ENCODE assay signal across 26 cellular contexts in the genomic region with DNA sequence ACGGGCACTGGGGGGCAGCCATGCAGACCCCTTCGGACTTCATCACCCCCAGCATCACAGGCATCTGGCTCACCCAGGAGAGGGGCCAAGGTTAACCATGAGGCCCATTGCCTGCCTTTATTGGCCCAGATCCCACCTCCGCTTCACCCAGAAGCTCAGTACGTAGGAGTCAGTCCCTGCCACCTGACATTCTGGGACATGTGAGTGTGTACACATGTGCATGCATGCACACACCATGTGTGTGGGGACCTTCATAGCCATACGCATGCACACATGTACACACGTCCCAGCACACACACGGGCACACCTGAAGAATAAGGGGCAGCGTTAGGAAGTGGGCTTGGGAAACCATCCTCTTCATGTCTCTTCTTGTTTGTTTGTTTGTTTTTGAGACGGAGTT. TPM values are rescaled to one million over a fixed set of nuclear protein-coding genes. Genes with fewer than 3 reads are reported as not detected.
DNase-seq lines count a peak whose midpoint lies in the region; ATAC-seq, FAIRE-seq and TF ChIP-seq lines count a peak whose summit lies in the region.
"Had no signal": no experiment of that assay in that cellular context is flagged by ENCODE, and none has a peak within 500 bp of the region (broad histone marks: within the 10 kb centered on the region; RNA-seq: fewer than 3 reads in every experiment).

No MANE protein-coding gene starts in this region.

- H3K4me1 ChIP-seq in GM12878 (ENCODE audit: control insufficient read depth, insufficient read depth, low read length) (no peaks in the 10 kb centered on the region), kidney (ENCODE audit: control insufficient read depth in 1 of 2, insufficient read depth in 1 of 2, low read depth in 1 of 2, low read length in 2 of 2) (no peaks in the 10 kb centered on the region)

- H3K9me3 Mint-ChIP-seq in stimulated activated naive B cell treated with anti-CD40 and anti-IgM and Interleukin-4, amounts not matched to agents 10 μg/mL and 1 μg/mL and 100 μg/mL, for 72 hours: no peaks in the 10 kb centered on the region
- H3K9me3 Mint-ChIP-seq: CD4-positive, CD25-positive, alpha-beta regulatory T cell; GM23338; IgD-negative memory B cell had no signal

- peak; percentile 20 for DNase-seq in Right ventricle myocardium superior
- no peak for DNase-seq in left cardiac atrium
- no peak for DNase-seq in GM12878 (ENCODE audit: low read depth, low spot score)
- DNase-seq in kidney: peak; percentile 40
- no peak for DNase-seq in stimulated activated naive B cell treated with anti-CD40 and anti-IgM and Interleukin-4, amounts not matched to agents 10 μg/mL and 1 μg/mL and 100 μg/mL, for 72 hours
- no peak for DNase-seq in effector CD8-positive, alpha-beta T cell (lab: John Stamatoyannopoulos, UW)
- no peak for DNase-seq in activated gamma-delta T cell treated with Interleukin-2 at 50 U/mL for 16 hours
- DNase-seq in AG08396 (ENCODE audit: low spot score): no peak
- DNase-seq: 8988T; ACHN; CD4-positive, CD25-positive, alpha-beta regulatory T cell; DMS153; HCEC 1CT; NCI-H1048; NCI-H1417; NCI-H1694; NCI-H2029 treated with DMSO at 0.1 percent for 48 hours; NCI-H2171; NCI-H226; NCI-H510A; NCI-H69; RPMI8226; SHP77 had no signal

- no peak for TF ChIP-seq EP300 in GM12878 (IDR thresholded peaks at IDR 0.05; ENCODE audit: borderline replicate concordance in 1 of 2, control insufficient read depth in 1 of 2, low read depth in 2 of 2, low read length in 2 of 2)

- SMC1A ChIA-PET in GM12878 (lab: Charles Lee; ENCODE audit: uncharacterized antibody, unreplicated experiment): no interaction called here

- no peak overlapping the region for H3K4me3 Mint-ChIP-seq in stimulated activated naive B cell treated with anti-CD40 and anti-IgM and Interleukin-4, amounts not matched to agents 10 μg/mL and 1 μg/mL and 100 μg/mL, for 72 hours
- H3K4me3 Mint-ChIP-seq: CD4-positive, CD25-positive, alpha-beta regulatory T cell; GM23338; IgD-negative memory B cell had no signal

- RAD21 ChIA-PET in GM12878 (lab: Charles Lee; ENCODE audit: unreplicated experiment): no interaction called here

- no peaks in the 10 kb centered on the region for H3K27me3 ChIP-seq in GM12878 (replicated peaks in 1 of 2; ENCODE audit: control insufficient read depth in 2 of 2, insufficient read depth in 2 of 2, low read length in 1 of 2)

- peaks cover 0 to 8% of the 10 kb centered on the region in 2 donors for H3K36me3 Mint-ChIP-seq in stimulated activated naive B cell treated with anti-CD40 and anti-IgM and Interleukin-4, amounts not matched to agents 10 μg/mL and 1 μg/mL and 100 μg/mL, for 72 hours
- H3K36me3 Mint-ChIP-seq: IgD-negative memory B cell had no signal

- H3K9me3 ChIP-seq in GM12878 (replicated peaks; ENCODE audit: control insufficient read depth, insufficient read depth, low read length) (no peaks in the 10 kb centered on the region), kidney (ENCODE audit: control insufficient read depth in 1 of 2, low read length in 2 of 2) (no peaks in the 10 kb centered on the region)
- H3K9me3 ChIP-seq: BLaER1 had no signal

- H3K27me3 Mint-ChIP-seq in stimulated activated naive B cell treated with anti-CD40 and anti-IgM and Interleukin-4, amounts not matched to agents 10 μg/mL and 1 μg/mL and 100 μg/mL, for 72 hours: no peaks in the 10 kb centered on the region
- H3K27me3 Mint-ChIP-seq: CD4-positive, CD25-positive, alpha-beta regulatory T cell; IgD-negative memory B cell had no signal

- H3K36me3 ChIP-seq in GM12878 (ENCODE audit: control insufficient read depth in 2 of 2, insufficient read depth in 2 of 2, low read length in 1 of 2): no peaks in the 10 kb centered on the region
- H3K36me3 ChIP-seq in kidney (ENCODE audit: control insufficient read depth in 1 of 2, insufficient read depth in 2 of 2, low read length in 2 of 2): no peaks in the 10 kb centered on the region
- H3K36me3 ChIP-seq: BLaER1 had no signal

- intact Hi-C loops in Right ventricle myocardium superior (cut with DNase I) (no loop called here), left cardiac atrium (cut with DNase I) (loop anchor here in 1 of 2 donors (10.0 kb wide), 1 partner anchor 183 kb away; no protein-coding TSS in a partner anchor), GM12878 (cut with micrococcal nuclease; ENCODE audit: unreplicated experiment) (no loop called here), kidney (cut with DNase I) (no loop called here)

- TF ChIP-seq CTCF in GM12878 (IDR thresholded peaks at IDR 0.05 in 2 of 3, conservative IDR thresholded peaks at IDR 0.05 in 1 of 3; ENCODE audit: control insufficient read depth in 2 of 3, extremely low read depth in 1 of 3, insufficient read depth in 1 of 3, low read depth in 3 of 3, low read length in 3 of 3) (no peak), kidney (IDR thresholded peaks at IDR 0.05; ENCODE audit: borderline replicate concordance, extremely low read depth, insufficient read depth) (no peak)

- H3K4me1 Mint-ChIP-seq in stimulated activated naive B cell treated with anti-CD40 and anti-IgM and Interleukin-4, amounts not matched to agents 10 μg/mL and 1 μg/mL and 100 μg/mL, for 72 hours: peaks cover 8 to 18% of the 10 kb centered on the region in 2 donors

- in situ Hi-C loops in GM12878 (cut with MboI): no loop called here

- H3K27ac Mint-ChIP-seq in stimulated activated naive B cell treated with anti-CD40 and anti-IgM and Interleukin-4, amounts not matched to agents 10 μg/mL and 1 μg/mL and 100 μg/mL, for 72 hours: peak overlapping the region; percentile 17
- H3K27ac Mint-ChIP-seq: GM23338, IgD-negative memory B cell had no signal

- CTCF ChIA-PET in GM12878 (lab: Yijun Ruan, JAX): no interaction called here

- 69% methylated on average over 9 of the region's 9 CpGs for WGBS in GM12878 (ENCODE audit: insufficient coverage, insufficient replicate concordance, low lambda C conversion rate, missing lambda C conversion rate)

- no peak for TF ChIP-seq RAD21 in GM12878 (IDR thresholded peaks at IDR 0.05; ENCODE audit: insufficient read depth, low read depth, low read length)

- H2AFZ ChIP-seq in GM12878 (ENCODE audit: control insufficient read depth, low read depth, low read length): no peak overlapping the region
- H2AFZ ChIP-seq: GM23338 had no signal

- TF ChIP-seq POLR2A in GM12878 (IDR thresholded peaks at IDR 0.05; ENCODE audit: low read depth, low read length): no peak

- H4K20me1 ChIP-seq in GM12878 (ENCODE audit: control insufficient read depth, insufficient read depth): no peaks in the 10 kb centered on the region

- FAIRE-seq in GM12878 (lab: Jason Lieb, UNC) (no peak), kidney (lab: Jason Lieb, UNC) (no peak)

- H3K4me3 ChIP-seq in GM12878 (no peak overlapping the region), kidney (ENCODE audit: low read length in 2 of 2) (no peak overlapping the region)
- H3K4me3 ChIP-seq: BLaER1, GM23338 had no signal

- no peak for ATAC-seq in Right ventricle myocardium superior (ENCODE audit: poor library complexity)
- ATAC-seq in left cardiac atrium: no peak
- no peak for ATAC-seq in GM12878
- no peak for ATAC-seq in stimulated activated naive B cell treated with anti-CD40 and anti-IgM and Interleukin-4, amounts not matched to agents 10 μg/mL and 1 μg/mL and 100 μg/mL, for 72 hours (replicated peaks)
- ATAC-seq: GM23338 had no signal

- H3K27ac ChIP-seq in GM12878 (ENCODE audit: control insufficient read depth, insufficient read depth) (no peak overlapping the region), kidney (ENCODE audit: low read depth in 2 of 2, low read length in 2 of 2) (no peak overlapping the region)
- H3K27ac ChIP-seq: BLaER1 had no signal

- no peaks in the 10 kb centered on the region for H3K79me2 ChIP-seq in GM12878 (ENCODE audit: control insufficient read depth, insufficient read depth, low read length)

- H3K4me2 ChIP-seq in GM12878 (ENCODE audit: control insufficient read depth, insufficient read depth): no peak overlapping the region
- H3K4me2 ChIP-seq: BLaER1, GM23338 had no signal

- no TSS peak for BruUV-seq in GM12878 (replicated peaks; lab: Mats Ljungman, UMichigan)

- no peak overlapping the region for H3K9ac ChIP-seq in GM12878 (ENCODE audit: control insufficient read depth, insufficient read depth, low read length)
- H3K9ac ChIP-seq in kidney (ENCODE audit: low read length in 2 of 2): no peak overlapping the region
- H3K9ac ChIP-seq: BLaER1 had no signal

- POLR2A ChIA-PET in GM12878 (lab: Charles Lee): no interaction called here

TF ChIP-seq in GM12878, 131 proteins besides CTCF, POLR2A, EP300 and RAD21 (continues in another document):
- TF ChIP-seq FOXK2 (IDR thresholded peaks at IDR 0.05): no peak
- TF ChIP-seq CEBPB (IDR thresholded peaks at IDR 0.05; ENCODE audit: borderline replicate concordance in 1 of 2, low read depth in 2 of 2, low read length in 2 of 2): no peak
- TF ChIP-seq POLR2AphosphoS2 (IDR thresholded peaks at IDR 0.05; ENCODE audit: low read depth, low read length): 0 out of 2 replicates have a peak, but pooled peaks have one; percentile 6

RNA-seq across cellular contexts. Expression of a gene that starts 24.1 kb away (rescaled TPM):
- total RNA-seq in Right ventricle myocardium superior (20.3 TPM), left cardiac atrium (10 to 100 TPM; 17.0 to 24.9 TPM), GM12878 (2014; rRNA removed) (31.0 and 40.9 TPM in 2 replicates), GM12878 (2014; rRNA removed; fragmentation: Illumina TruSeq; extraction: Trizol) (27.5 and 28.9 TPM in 2 replicates), GM12878 (2021) (34.4 and 39.6 TPM in 2 replicates), kidney (48.5 TPM)
- 156 and 162 TPM in 2 replicates for total RNA-seq in GM12878 (2013; cell fraction: nucleolus; rRNA removed)
- polyA plus RNA-seq in GM12878 (2011; ENCODE audit: low read depth): 12.1 TPM
- polyA plus RNA-seq in GM12878 (2011; rRNA removed) (24.5 and 38.7 TPM in 2 replicates), GM12878 (2014; fragmentation: Illumina TruSeq; extraction: Trizol) (33.9 and 34.8 TPM in 2 replicates), GM12878 (2014; fragmentation: Nextera tagmentation; extraction: Ambion mirVana) (1 to 10 TPM; 1.1 to 2.5 TPM), GM12878 (2014; rRNA removed) (27.5 and 28.4 TPM in 2 replicates), GM12878 (2016; fragmentation: Nextera tagmentation; extraction: Ambion mirVana) (10 to 100 TPM in 1 of 2 experiments, 1 to 10 TPM in 1; 5.9 to 14.3 TPM), kidney (ENCODE audit: insufficient read depth, low read depth, low replicate concordance) (8.8 TPM)
- polyA plus RNA-seq in GM12878 (2011; cell fraction: cytosol; rRNA removed): 28.0 and 29.3 TPM in 2 replicates
- 85.3 and 93.6 TPM in 2 replicates for polyA plus RNA-seq in GM12878 (2011; cell fraction: nucleus; rRNA removed)
- 15.4 and 19.3 TPM in 2 replicates for polyA plus RNA-seq in GM12878 (2012)
- polyA minus RNA-seq in GM12878 (2011; rRNA and poly(A)+ RNA removed): 35.3 and 39.6 TPM in 2 replicates
- polyA minus RNA-seq in GM12878 (2011; cell fraction: cytosol; rRNA and poly(A)+ RNA removed): 18.2 and 19.4 TPM in 2 replicates
- 28.7 and 56.4 TPM in 2 replicates for polyA minus RNA-seq in GM12878 (2011; cell fraction: nucleus; rRNA and poly(A)+ RNA removed)

Comparison
In these comparisons a context has a peak if more than half of its experiments do, and no peak if none do; other contexts are left out.
1. DNase-seq: peak in Right ventricle myocardium superior (single experiment) and kidney (single experiment); none in left cardiac atrium (single experiment), GM12878 (single experiment), stimulated activated naive B cell treated with anti-CD40 and anti-IgM and Interleukin-4, amounts not matched to agents 10 μg/mL and 1 μg/mL and 100 μg/mL, for 72 hours (single experiment), effector CD8-positive, alpha-beta T cell (single experiment), activated gamma-delta T cell treated with Interleukin-2 at 50 U/mL for 16 hours (single experiment) and AG08396 (single experiment).